Comparison of ENCODE assay signal across 18 cellular contexts in the genomic region with DNA sequence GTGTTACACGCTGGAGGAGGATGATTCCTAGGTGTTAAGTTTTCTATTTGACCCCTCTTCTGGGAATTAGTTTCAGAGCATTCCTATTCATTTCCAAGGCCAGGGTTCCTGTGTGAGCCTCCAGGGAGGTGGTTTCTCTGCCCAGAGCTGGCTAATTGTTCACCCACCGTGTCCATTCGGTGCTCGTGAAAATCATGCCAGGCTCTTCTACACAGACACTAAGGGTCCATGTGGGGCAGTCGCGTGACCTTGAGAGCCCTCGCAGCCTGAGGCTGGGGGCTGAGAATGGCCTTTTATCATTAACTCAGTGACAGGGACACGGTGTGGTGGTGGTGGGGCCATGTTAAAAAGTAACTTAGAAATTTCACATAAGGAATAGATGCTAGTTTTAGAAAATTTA.
A peak's percentile ranks its signal among the peaks of the same experiment; 100 is the strongest.
DNase-seq lines count a peak whose midpoint lies in the region; ATAC-seq, FAIRE-seq and TF ChIP-seq lines count a peak whose summit lies in the region.
"Had no signal": no experiment of that assay in that cellular context is flagged by ENCODE, and none has a peak within 500 bp of the region (broad histone marks: within the 10 kb centered on the region; RNA-seq: fewer than 3 reads in every experiment).

No MANE protein-coding gene starts in this region.

- no peak overlapping the region for H3K4me3 ChIP-seq in epithelial cell of proximal tubule (ENCODE audit: low read depth, low read length)
- no peak overlapping the region for H3K4me3 ChIP-seq in kidney (ENCODE audit: low read length in 2 of 2)
- H3K4me3 ChIP-seq: GM23248 had no signal

- FAIRE-seq in kidney (lab: Jason Lieb, UNC): no peak
- FAIRE-seq: G401.6, GM12892, GM19239, H1 had no signal

- no peaks in the 10 kb centered on the region for H3K9me3 Mint-ChIP-seq in osteocyte (ENCODE audit: unreplicated experiment)

- intact Hi-C loops in kidney (cut with DNase I): no loop called here

- H3K4me1 Mint-ChIP-seq in osteocyte (ENCODE audit: unreplicated experiment): no peaks in the 10 kb centered on the region
- H3K4me1 Mint-ChIP-seq: CD4-positive, alpha-beta memory T cell had no signal

- H3K27ac ChIP-seq in kidney (ENCODE audit: low read depth in 2 of 2, low read length in 2 of 2): peak overlapping the region; percentile 25 to 40
- H3K27ac ChIP-seq: GM23248 had no signal

- CTCF ChIA-PET in HEK293T (lab: Yijun Ruan, JAX): no interaction called here

- no peak overlapping the region for H3K9ac ChIP-seq in kidney (ENCODE audit: low read length in 2 of 2)
- H3K9ac ChIP-seq: GM23248 had no signal

- TF ChIP-seq CTCF in epithelial cell of proximal tubule (conservative IDR thresholded peaks at IDR 0.05; ENCODE audit: low read depth, low read length) (no peak), kidney (IDR thresholded peaks at IDR 0.05; ENCODE audit: borderline replicate concordance, extremely low read depth, insufficient read depth) (no peak), osteocyte (IDR thresholded peaks at IDR 0.05) (no peak)

- peaks cover 8% of the 10 kb centered on the region for H3K27me3 Mint-ChIP-seq in osteocyte (ENCODE audit: unreplicated experiment)

- no peaks in the 10 kb centered on the region for H3K36me3 ChIP-seq in kidney (ENCODE audit: control insufficient read depth in 1 of 2, insufficient read depth in 2 of 2, low read length in 2 of 2)

- peaks cover 0 to 6% of the 10 kb centered on the region in 2 donors for H3K4me1 ChIP-seq in kidney (ENCODE audit: control insufficient read depth in 1 of 2, insufficient read depth in 1 of 2, low read depth in 1 of 2, low read length in 2 of 2)

- DNase-seq in epithelial cell of proximal tubule (ENCODE audit: low read depth): peak; percentile 3
- DNase-seq in kidney: no peak
- peak; percentile 59 for DNase-seq in osteocyte (ENCODE audit: extremely low spot score, unreplicated experiment)
- DNase-seq in HEK293T (ENCODE audit: extremely low spot score): no peak
- no peak for DNase-seq in NCI-H1417 treated with DMSO at 0.1 percent for 48 hours (lab: John Stamatoyannopoulos, UW)
- DNase-seq: C1 segment of cervical spinal cord; Calu3; CD4-positive, alpha-beta memory T cell; COR-L47; DND-41; GM23248; H7; HCEC 1CT had no signal

- no peaks in the 10 kb centered on the region for H3K9me3 ChIP-seq in kidney (ENCODE audit: control insufficient read depth in 1 of 2, low read length in 2 of 2)

- no peak overlapping the region for H3K27ac Mint-ChIP-seq in osteocyte (ENCODE audit: unreplicated experiment)
- H3K27ac Mint-ChIP-seq: CD4-positive, alpha-beta memory T cell had no signal

- no peak overlapping the region for H3K4me3 Mint-ChIP-seq in osteocyte (ENCODE audit: unreplicated experiment)
- H3K4me3 Mint-ChIP-seq: CD4-positive, alpha-beta memory T cell had no signal

- POLR2A ChIA-PET in HEK293T (lab: Yijun Ruan, JAX): no interaction called here

- no peaks in the 10 kb centered on the region for H3K36me3 Mint-ChIP-seq in osteocyte (ENCODE audit: unreplicated experiment)
- H3K36me3 Mint-ChIP-seq: CD4-positive, alpha-beta memory T cell had no signal

- ATAC-seq in GM18861 (IDR thresholded peaks at IDR 0.05; ENCODE audit: unreplicated experiment): no peak

TF ChIP-seq in HEK293T, 16 proteins besides CTCF, POLR2A, EP300 and RAD21:
- TF ChIP-seq CTBP1 (IDR thresholded peaks at IDR 0.05; ENCODE audit: borderline replicate concordance): no peak
- no peak for TF ChIP-seq NFRKB (IDR thresholded peaks at IDR 0.05)
- no peak for TF ChIP-seq ZNF384 (IDR thresholded peaks at IDR 0.05)
- TF ChIP-seq LEF1 (IDR thresholded peaks at IDR 0.05; ENCODE audit: borderline replicate concordance): no peak
- TF ChIP-seq TARDBP (IDR thresholded peaks at IDR 0.05): no peak
- no peak for TF ChIP-seq L3MBTL2 (conservative IDR thresholded peaks at IDR 0.05)
- no peak for TF ChIP-seq SP1 (IDR thresholded peaks at IDR 0.05)
- TF ChIP-seq BHLHE40 (IDR thresholded peaks at IDR 0.05; ENCODE audit: borderline replicate concordance): no peak
- TF ChIP-seq, protein P1, sequence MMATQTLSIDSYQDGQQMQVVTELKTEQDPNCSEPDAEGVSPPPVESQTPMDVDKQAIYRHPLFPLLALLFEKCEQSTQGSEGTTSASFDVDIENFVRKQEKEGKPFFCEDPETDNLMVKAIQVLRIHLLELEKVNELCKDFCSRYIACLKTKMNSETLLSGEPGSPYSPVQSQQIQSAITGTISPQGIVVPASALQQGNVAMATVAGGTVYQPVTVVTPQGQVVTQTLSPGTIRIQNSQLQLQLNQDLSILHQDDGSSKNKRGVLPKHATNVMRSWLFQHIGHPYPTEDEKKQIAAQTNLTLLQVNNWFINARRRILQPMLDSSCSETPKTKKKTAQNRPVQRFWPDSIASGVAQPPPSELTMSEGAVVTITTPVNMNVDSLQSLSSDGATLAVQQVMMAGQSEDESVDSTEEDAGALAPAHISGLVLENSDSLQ (IDR thresholded peaks at IDR 0.05): no peak
- no peak for TF ChIP-seq ELF4 (IDR thresholded peaks at IDR 0.05)
- no peak for TF ChIP-seq ARNT (IDR thresholded peaks at IDR 0.05)
- TF ChIP-seq HDGF (IDR thresholded peaks at IDR 0.05; ENCODE audit: borderline replicate concordance): no peak
- no peak for TF ChIP-seq FOXA1 (IDR thresholded peaks at IDR 0.05)
- TF ChIP-seq FOXK2 (IDR thresholded peaks at IDR 0.05): no peak
- TF ChIP-seq SUZ12 (IDR thresholded peaks at IDR 0.05): no peak
- no peak for TF ChIP-seq FOXM1 (IDR thresholded peaks at IDR 0.05; ENCODE audit: borderline replicate concordance)

Comparison
In these comparisons a context has a peak if more than half of its experiments do, and no peak if none do; other contexts are left out.
1. DNase-seq: peak in epithelial cell of proximal tubule (single experiment) and osteocyte (single experiment); none in kidney (single experiment), HEK293T (single experiment) and NCI-H1417 treated with DMSO at 0.1 percent for 48 hours (single experiment).